In the genomic region with DNA sequence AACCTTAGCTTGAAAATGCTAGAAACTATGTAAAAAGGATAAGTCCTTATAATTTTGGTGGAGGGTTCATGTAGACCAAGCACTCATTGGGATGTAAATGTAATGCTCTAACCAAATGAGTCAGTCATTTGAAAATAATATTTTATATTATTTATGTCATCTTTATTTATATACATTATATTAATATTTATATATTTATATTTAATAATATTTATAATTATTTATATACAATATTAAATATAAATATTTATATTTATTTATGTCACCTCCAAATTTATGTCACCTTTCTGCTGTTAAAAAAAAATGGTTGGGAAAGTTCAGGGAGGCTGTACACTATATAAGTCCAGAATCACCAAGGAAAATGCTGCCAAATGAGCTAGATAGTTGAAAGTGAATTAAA, we compare ENCODE assay signal across 9 cellular contexts.
"Had no signal": no experiment of that assay in that cellular context is flagged by ENCODE, and none has a peak within 500 bp of the region (broad histone marks: within the 10 kb centered on the region; RNA-seq: fewer than 3 reads in every experiment).

No MANE protein-coding gene starts in this region.

- H3K36me3 Mint-ChIP-seq: IgD-negative memory B cell had no signal

- H3K27me3 Mint-ChIP-seq: IgD-negative memory B cell had no signal

- H3K4me1 Mint-ChIP-seq: IgD-negative memory B cell had no signal

- H3K4me3 Mint-ChIP-seq: HFFc6, IgD-negative memory B cell had no signal

- H3K4me3 ChIP-seq: GM23248, HAP-1 had no signal

- H3K36me3 ChIP-seq: HAP-1 had no signal

- ATAC-seq: HCT116, HepG2 had no signal

- FAIRE-seq: HepG2 had no signal

- H3K27ac ChIP-seq: GM23248, HL-60 had no signal

- H3K27ac Mint-ChIP-seq: HFFc6, IgD-negative memory B cell had no signal

- H3K9me3 ChIP-seq: HAP-1 had no signal

- DNase-seq: GM23248, GOT3, H7, HFFc6 had no signal

- H3K9me3 Mint-ChIP-seq: IgD-negative memory B cell had no signal

- H3K4me1 ChIP-seq: HAP-1 had no signal
